9 cellular contexts compared by ENCODE assay signal in the genomic region with DNA sequence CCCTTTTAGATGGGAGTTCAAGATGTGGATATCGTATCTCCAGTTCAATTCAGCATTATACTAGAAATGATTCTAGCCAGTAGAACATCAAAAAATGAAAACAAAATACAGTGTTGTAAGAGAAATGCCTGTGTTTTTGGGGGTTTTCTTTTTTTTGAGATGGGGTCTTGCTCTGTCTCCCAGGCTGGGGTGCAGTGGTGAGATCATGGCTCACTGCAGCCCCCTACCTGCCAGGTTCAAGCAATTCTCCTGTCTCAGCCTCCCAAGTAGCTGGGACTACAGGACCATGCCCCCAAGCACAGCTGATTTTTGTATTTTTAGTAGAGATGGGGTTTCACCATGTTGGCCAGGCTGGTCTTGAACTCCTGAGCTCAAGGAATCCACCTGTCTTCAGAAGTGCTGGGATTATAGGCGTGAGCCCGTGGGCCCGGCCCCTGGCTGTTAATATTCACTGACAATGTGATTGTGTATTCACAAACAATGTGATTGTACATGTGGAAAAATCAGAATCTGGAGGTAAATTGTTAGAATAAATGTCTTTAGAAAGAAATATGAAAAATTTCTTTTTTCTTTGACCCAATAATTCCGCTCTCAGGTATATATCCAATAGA. TPM values are rescaled to one million over a fixed set of nuclear protein-coding genes. Genes with fewer than 3 reads are reported as not detected.
DNase-seq lines count a peak whose midpoint lies in the region; TF ChIP-seq lines count a peak whose summit lies in the region.
"Had no signal": no experiment of that assay in that cellular context is flagged by ENCODE, and none has a peak within 500 bp of the region (broad histone marks: within the 10 kb centered on the region; RNA-seq: fewer than 3 reads in every experiment).

No MANE protein-coding gene starts in this region.

- H3K36me3 ChIP-seq in BLaER1 treated with 17β-estradiol and CSF1 and Interleukin-3, amounts not matched to agents 10 nM and 100 nM, result peaks cover 40 to 82% (median 58%) of the 10 kb centered on the region in 11 experiments
- no peaks in the 10 kb centered on the region for H3K36me3 ChIP-seq in kidney epithelial cell (ENCODE audit: control insufficient read depth, insufficient read depth, low read length)

- no peak overlapping the region for H3K4me3 ChIP-seq in BLaER1 treated with 17β-estradiol and CSF1 and Interleukin-3, amounts not matched to agents 10 nM and 100 nM
- no peak overlapping the region for H3K4me3 ChIP-seq in kidney epithelial cell (ENCODE audit: low read depth, low read length)

- TF ChIP-seq CTCF in GM12874 (IDR thresholded peaks at IDR 0.05; ENCODE audit: insufficient read depth, low read depth, low read length) (peak; percentile 51), kidney epithelial cell (IDR thresholded peaks at IDR 0.05; ENCODE audit: insufficient read depth, low read length, poor library complexity, severe bottlenecking) (peak; percentile 39)

- H3K4me1 ChIP-seq in BLaER1 treated with 17β-estradiol and CSF1 and Interleukin-3, amounts not matched to agents 10 nM and 100 nM, result peaks cover 10 to 29% (median 19%) of the 10 kb centered on the region in 10 experiments; a peak in 18 of 20 replicates

- no peak overlapping the region for H3K27ac Mint-ChIP-seq in activated CD4-positive, alpha-beta T cell treated with anti-CD3 and anti-CD28 coated beads, Interleukin-2, amount 10 ng/mL, durations not matched to agents 24 days and 14 days
- H3K27ac Mint-ChIP-seq: brain had no signal

- intact Hi-C loops in activated CD4-positive, alpha-beta T cell treated with anti-CD3 and anti-CD28 coated beads, Interleukin-2, amount 10 ng/mL, durations not matched to agents 24 days and 14 days (cut with micrococcal nuclease), result loop anchor here (10.0 kb wide), 1 partner anchor 218 kb away; no protein-coding TSS in a partner anchor

- H3K4me3 Mint-ChIP-seq in activated CD4-positive, alpha-beta T cell treated with anti-CD3 and anti-CD28 coated beads, Interleukin-2, amount 10 ng/mL, durations not matched to agents 24 days and 14 days, result no peak overlapping the region
- H3K4me3 Mint-ChIP-seq: brain had no signal

- H3K27ac ChIP-seq in BLaER1 treated with 17β-estradiol and CSF1 and Interleukin-3, amounts not matched to agents 10 nM and 100 nM, result peak overlapping the region in 2 of 11 experiments; percentile 15 to 37; a peak in 1 of 22 replicates

- peak overlapping the region in 1 of 11 experiments; percentile 6; a peak in 1 of 22 replicates for H3K9ac ChIP-seq in BLaER1 treated with 17β-estradiol and CSF1 and Interleukin-3, amounts not matched to agents 10 nM and 100 nM

- peak; percentile 64 for DNase-seq in activated CD4-positive, alpha-beta T cell treated with anti-CD3 and anti-CD28 coated beads, Interleukin-2, amount 10 ng/mL, durations not matched to agents 24 days and 14 days
- DNase-seq in kidney epithelial cell (ENCODE audit: low read depth) (no peak), NOMO-1 treated with dmso at 0.1 percent for 144 hours (lab: John Stamatoyannopoulos, UW; ENCODE audit: unreplicated experiment) (no peak), NCI-H2029 treated with DMSO at 0.1 percent for 48 hours (lab: John Stamatoyannopoulos, UW) (no peak), mucosa of gallbladder (ENCODE audit: low spot score) (no peak), SKM-1 (lab: John Stamatoyannopoulos, UW; ENCODE audit: unreplicated experiment) (no peak)

- no peaks in the 10 kb centered on the region for H3K9me3 Mint-ChIP-seq in activated CD4-positive, alpha-beta T cell treated with anti-CD3 and anti-CD28 coated beads, Interleukin-2, amount 10 ng/mL, durations not matched to agents 24 days and 14 days
- H3K9me3 Mint-ChIP-seq: brain had no signal

- no peaks in the 10 kb centered on the region for H3K27me3 ChIP-seq in BLaER1 treated with 17β-estradiol and CSF1 and Interleukin-3, amounts not matched to agents 10 nM and 100 nM
- H3K27me3 ChIP-seq in kidney epithelial cell (ENCODE audit: control insufficient read depth, insufficient read depth, low read length), result no peaks in the 10 kb centered on the region

- peaks cover 7% of the 10 kb centered on the region for H3K36me3 Mint-ChIP-seq in activated CD4-positive, alpha-beta T cell treated with anti-CD3 and anti-CD28 coated beads, Interleukin-2, amount 10 ng/mL, durations not matched to agents 24 days and 14 days (ENCODE audit: low read depth)

- peaks cover 21 to 37% (median 28%) of the 10 kb centered on the region in 11 experiments for H3K9me3 ChIP-seq in BLaER1 treated with 17β-estradiol and CSF1 and Interleukin-3, amounts not matched to agents 10 nM and 100 nM (replicated peaks in 1 of 11)

- peak overlapping the region in 7 of 11 experiments; percentile 27 to 66 (median 49); a peak in 7 of 22 replicates for H3K4me2 ChIP-seq in BLaER1 treated with 17β-estradiol and CSF1 and Interleukin-3, amounts not matched to agents 10 nM and 100 nM

- H4K20me1 ChIP-seq in BLaER1 treated with 17β-estradiol and CSF1 and Interleukin-3, amounts not matched to agents 10 nM and 100 nM, result peaks cover 44 to 99% (median 85%) of the 10 kb centered on the region in 11 experiments

- no peaks in the 10 kb centered on the region for H3K27me3 Mint-ChIP-seq in activated CD4-positive, alpha-beta T cell treated with anti-CD3 and anti-CD28 coated beads, Interleukin-2, amount 10 ng/mL, durations not matched to agents 24 days and 14 days
- H3K27me3 Mint-ChIP-seq: brain had no signal

- peaks cover 17% of the 10 kb centered on the region for H3K4me1 Mint-ChIP-seq in activated CD4-positive, alpha-beta T cell treated with anti-CD3 and anti-CD28 coated beads, Interleukin-2, amount 10 ng/mL, durations not matched to agents 24 days and 14 days

RNA-seq across cellular contexts. Expression of a gene that starts 59.0 kb away (rescaled TPM):
- total RNA-seq in activated CD4-positive, alpha-beta T cell treated with anti-CD3 and anti-CD28 coated beads, Interleukin-2, amount 10 ng/mL, durations not matched to agents 24 days and 14 days, result 140 and 141 TPM in 2 replicates
- total RNA-seq in kidney epithelial cell, result 51.1 and 54.9 TPM in 2 replicates
- total RNA-seq in mucosa of gallbladder, result 157 TPM
